Comparison of ENCODE assay signal across 1 cellular context in the genomic region with DNA sequence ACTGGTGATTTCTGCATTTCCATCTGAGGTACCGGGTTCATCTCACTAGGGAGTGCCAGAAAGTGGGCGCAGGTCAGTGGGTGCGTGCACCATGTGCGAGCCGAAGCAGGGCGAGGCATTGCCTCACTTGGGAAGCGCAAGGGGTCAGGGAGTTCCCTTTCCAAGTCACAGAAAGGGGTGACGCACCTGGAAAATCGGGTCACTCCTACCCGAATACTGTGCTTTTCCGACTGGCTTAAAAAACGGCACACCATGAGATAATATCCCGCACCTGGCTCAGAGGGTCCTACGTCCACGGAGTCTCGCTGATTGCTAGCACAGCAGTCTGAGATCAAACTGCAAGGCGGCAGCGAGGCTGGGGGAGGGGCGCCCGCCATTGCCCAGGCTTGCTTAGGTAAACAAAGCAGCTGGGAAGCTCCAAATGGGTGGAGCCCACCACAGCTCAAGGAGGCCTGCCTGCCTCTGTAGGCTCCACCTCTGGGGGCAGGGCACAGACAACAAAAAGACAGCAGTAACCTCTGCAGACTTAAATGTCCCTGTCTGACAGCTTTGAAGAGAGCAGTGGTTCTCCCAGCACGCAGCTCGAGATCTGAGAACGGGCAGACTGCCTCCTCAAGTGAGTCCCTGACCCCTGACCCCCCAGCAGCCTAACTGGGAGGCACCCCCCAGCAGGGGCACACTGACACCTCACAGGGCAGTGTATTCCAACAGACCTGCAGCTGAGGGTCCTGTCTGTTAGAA.
A peak's percentile ranks its signal among the peaks of the same experiment; 100 is the strongest.
TF ChIP-seq lines count a peak whose summit lies in the region.
"Not testable (repeated sequence)": the region's sequence is repeated elsewhere in the genome, so short reads cannot be mapped to it uniquely, and the experiment has no call there.

No MANE protein-coding gene starts in this region.

TF ChIP-seq in HepG2, 621 proteins besides CTCF, POLR2A, EP300 and RAD21 (continues in another document):
- not testable (repeated sequence) for TF ChIP-seq FOXA1, NR2F6 (IDR thresholded peaks at IDR 0.05)
- TF ChIP-seq FOXA1 (CRISPR knock-in tag; IDR thresholded peaks at IDR 0.05) = peak; percentile 92
- TF ChIP-seq SAP130 (CRISPR knock-in tag; IDR thresholded peaks at IDR 0.05; ENCODE audit: low read depth) = peak; percentile 47
- TF ChIP-seq, protein P1, sequence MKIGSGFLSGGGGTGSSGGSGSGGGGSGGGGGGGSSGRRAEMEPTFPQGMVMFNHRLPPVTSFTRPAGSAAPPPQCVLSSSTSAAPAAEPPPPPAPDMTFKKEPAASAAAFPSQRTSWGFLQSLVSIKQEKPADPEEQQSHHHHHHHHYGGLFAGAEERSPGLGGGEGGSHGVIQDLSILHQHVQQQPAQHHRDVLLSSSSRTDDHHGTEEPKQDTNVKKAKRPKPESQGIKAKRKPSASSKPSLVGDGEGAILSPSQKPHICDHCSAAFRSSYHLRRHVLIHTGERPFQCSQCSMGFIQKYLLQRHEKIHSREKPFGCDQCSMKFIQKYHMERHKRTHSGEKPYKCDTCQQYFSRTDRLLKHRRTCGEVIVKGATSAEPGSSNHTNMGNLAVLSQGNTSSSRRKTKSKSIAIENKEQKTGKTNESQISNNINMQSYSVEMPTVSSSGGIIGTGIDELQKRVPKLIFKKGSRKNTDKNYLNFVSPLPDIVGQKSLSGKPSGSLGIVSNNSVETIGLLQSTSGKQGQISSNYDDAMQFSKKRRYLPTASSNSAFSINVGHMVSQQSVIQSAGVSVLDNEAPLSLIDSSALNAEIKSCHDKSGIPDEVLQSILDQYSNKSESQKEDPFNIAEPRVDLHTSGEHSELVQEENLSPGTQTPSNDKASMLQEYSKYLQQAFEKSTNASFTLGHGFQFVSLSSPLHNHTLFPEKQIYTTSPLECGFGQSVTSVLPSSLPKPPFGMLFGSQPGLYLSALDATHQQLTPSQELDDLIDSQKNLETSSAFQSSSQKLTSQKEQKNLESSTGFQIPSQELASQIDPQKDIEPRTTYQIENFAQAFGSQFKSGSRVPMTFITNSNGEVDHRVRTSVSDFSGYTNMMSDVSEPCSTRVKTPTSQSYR (CRISPR knock-in tag; IDR thresholded peaks at IDR 0.05; ENCODE audit: borderline replicate concordance) = peak; percentile 93
- TF ChIP-seq GATAD2A (CRISPR knock-in tag; IDR thresholded peaks at IDR 0.05) = 0 out of 2 replicates have a peak, but pooled peaks have one; percentile 34
- TF ChIP-seq, protein P2, sequence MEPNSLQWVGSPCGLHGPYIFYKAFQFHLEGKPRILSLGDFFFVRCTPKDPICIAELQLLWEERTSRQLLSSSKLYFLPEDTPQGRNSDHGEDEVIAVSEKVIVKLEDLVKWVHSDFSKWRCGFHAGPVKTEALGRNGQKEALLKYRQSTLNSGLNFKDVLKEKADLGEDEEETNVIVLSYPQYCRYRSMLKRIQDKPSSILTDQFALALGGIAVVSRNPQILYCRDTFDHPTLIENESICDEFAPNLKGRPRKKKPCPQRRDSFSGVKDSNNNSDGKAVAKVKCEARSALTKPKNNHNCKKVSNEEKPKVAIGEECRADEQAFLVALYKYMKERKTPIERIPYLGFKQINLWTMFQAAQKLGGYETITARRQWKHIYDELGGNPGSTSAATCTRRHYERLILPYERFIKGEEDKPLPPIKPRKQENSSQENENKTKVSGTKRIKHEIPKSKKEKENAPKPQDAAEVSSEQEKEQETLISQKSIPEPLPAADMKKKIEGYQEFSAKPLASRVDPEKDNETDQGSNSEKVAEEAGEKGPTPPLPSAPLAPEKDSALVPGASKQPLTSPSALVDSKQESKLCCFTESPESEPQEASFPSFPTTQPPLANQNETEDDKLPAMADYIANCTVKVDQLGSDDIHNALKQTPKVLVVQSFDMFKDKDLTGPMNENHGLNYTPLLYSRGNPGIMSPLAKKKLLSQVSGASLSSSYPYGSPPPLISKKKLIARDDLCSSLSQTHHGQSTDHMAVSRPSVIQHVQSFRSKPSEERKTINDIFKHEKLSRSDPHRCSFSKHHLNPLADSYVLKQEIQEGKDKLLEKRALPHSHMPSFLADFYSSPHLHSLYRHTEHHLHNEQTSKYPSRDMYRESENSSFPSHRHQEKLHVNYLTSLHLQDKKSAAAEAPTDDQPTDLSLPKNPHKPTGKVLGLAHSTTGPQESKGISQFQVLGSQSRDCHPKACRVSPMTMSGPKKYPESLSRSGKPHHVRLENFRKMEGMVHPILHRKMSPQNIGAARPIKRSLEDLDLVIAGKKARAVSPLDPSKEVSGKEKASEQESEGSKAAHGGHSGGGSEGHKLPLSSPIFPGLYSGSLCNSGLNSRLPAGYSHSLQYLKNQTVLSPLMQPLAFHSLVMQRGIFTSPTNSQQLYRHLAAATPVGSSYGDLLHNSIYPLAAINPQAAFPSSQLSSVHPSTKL (CRISPR knock-in tag; IDR thresholded peaks at IDR 0.05) = peak; percentile 61
- peak; percentile 52 for TF ChIP-seq NR2F6 (CRISPR knock-in tag; IDR thresholded peaks at IDR 0.05)
- TF ChIP-seq, protein P3, sequence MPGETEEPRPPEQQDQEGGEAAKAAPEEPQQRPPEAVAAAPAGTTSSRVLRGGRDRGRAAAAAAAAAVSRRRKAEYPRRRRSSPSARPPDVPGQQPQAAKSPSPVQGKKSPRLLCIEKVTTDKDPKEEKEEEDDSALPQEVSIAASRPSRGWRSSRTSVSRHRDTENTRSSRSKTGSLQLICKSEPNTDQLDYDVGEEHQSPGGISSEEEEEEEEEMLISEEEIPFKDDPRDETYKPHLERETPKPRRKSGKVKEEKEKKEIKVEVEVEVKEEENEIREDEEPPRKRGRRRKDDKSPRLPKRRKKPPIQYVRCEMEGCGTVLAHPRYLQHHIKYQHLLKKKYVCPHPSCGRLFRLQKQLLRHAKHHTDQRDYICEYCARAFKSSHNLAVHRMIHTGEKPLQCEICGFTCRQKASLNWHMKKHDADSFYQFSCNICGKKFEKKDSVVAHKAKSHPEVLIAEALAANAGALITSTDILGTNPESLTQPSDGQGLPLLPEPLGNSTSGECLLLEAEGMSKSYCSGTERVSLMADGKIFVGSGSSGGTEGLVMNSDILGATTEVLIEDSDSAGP (CRISPR knock-in tag; IDR thresholded peaks at IDR 0.05; ENCODE audit: borderline replicate concordance) = peak; percentile 33; the same call in 1 of the 2 replicates
- peak; percentile 82 for TF ChIP-seq CBX5 (CRISPR knock-in tag; IDR thresholded peaks at IDR 0.05; ENCODE audit: borderline replicate concordance)
- TF ChIP-seq YY1 (IDR thresholded peaks at IDR 0.05; ENCODE audit: insufficient read depth, insufficient replicate concordance, low read depth, low read length) = peak; percentile 68
- TF ChIP-seq, protein P4, sequence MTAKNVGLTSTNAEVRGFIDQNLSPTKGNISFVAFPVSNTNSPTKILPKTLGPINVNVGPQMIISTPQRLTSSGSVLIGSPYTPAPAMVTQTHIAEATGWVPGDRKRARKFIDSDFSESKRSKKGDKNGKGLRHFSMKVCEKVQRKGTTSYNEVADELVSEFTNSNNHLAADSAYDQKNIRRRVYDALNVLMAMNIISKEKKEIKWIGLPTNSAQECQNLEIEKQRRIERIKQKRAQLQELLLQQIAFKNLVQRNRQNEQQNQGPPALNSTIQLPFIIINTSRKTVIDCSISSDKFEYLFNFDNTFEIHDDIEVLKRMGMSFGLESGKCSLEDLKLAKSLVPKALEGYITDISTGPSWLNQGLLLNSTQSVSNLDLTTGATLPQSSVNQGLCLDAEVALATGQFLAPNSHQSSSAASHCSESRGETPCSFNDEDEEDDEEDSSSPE (CRISPR knock-in tag; IDR thresholded peaks at IDR 0.05) = 0 out of 2 replicates have a peak, but pooled peaks have one; percentile 38
- TF ChIP-seq GATAD1 (CRISPR knock-in tag; IDR thresholded peaks at IDR 0.05) = peak; percentile 46; the same call in 1 of the 2 replicates
- TF ChIP-seq ZBTB7B (CRISPR knock-in tag; IDR thresholded peaks at IDR 0.05) = 0 out of 2 replicates have a peak, but pooled peaks have one; percentile 36
- peak; percentile 45; the same call in 1 of the 2 replicates for TF ChIP-seq MED1 (CRISPR knock-in tag; IDR thresholded peaks at IDR 0.05)
- TF ChIP-seq MIER3 (CRISPR knock-in tag; IDR thresholded peaks at IDR 0.05; ENCODE audit: borderline replicate concordance) = peak; percentile 55; the same call in 1 of the 2 replicates
- TF ChIP-seq, protein P5, sequence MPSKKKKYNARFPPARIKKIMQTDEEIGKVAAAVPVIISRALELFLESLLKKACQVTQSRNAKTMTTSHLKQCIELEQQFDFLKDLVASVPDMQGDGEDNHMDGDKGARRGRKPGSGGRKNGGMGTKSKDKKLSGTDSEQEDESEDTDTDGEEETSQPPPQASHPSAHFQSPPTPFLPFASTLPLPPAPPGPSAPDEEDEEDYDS (CRISPR knock-in tag; IDR thresholded peaks at IDR 0.05) = 0 out of 2 replicates have a peak, but pooled peaks have one; percentile 38
- TF ChIP-seq ZNF331 (CRISPR knock-in tag; IDR thresholded peaks at IDR 0.05) = 0 out of 2 replicates have a peak, but pooled peaks have one; percentile 29
- TF ChIP-seq, protein P6, sequence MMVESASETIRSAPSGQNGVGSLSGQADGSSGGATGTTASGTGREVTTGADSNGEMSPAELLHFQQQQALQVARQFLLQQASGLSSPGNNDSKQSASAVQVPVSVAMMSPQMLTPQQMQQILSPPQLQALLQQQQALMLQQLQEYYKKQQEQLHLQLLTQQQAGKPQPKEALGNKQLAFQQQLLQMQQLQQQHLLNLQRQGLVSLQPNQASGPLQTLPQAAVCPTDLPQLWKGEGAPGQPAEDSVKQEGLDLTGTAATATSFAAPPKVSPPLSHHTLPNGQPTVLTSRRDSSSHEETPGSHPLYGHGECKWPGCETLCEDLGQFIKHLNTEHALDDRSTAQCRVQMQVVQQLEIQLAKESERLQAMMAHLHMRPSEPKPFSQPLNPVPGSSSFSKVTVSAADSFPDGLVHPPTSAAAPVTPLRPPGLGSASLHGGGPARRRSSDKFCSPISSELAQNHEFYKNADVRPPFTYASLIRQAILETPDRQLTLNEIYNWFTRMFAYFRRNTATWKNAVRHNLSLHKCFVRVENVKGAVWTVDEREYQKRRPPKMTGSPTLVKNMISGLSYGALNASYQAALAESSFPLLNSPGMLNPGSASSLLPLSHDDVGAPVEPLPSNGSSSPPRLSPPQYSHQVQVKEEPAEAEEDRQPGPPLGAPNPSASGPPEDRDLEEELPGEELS (CRISPR knock-in tag; IDR thresholded peaks at IDR 0.05) = peak; percentile 61
- TF ChIP-seq, protein P7, sequence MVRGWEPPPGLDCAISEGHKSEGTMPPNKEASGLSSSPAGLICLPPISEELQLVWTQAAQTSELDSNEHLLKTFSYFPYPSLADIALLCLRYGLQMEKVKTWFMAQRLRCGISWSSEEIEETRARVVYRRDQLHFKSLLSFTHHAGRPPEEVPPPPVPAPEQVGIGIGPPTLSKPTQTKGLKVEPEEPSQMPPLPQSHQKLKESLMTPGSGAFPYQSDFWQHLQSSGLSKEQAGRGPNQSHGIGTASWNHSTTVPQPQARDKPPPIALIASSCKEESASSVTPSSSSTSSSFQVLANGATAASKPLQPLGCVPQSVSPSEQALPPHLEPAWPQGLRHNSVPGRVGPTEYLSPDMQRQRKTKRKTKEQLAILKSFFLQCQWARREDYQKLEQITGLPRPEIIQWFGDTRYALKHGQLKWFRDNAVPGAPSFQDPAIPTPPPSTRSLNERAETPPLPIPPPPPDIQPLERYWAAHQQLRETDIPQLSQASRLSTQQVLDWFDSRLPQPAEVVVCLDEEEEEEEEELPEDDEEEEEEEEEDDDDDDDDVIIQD (CRISPR knock-in tag; IDR thresholded peaks at IDR 0.05; ENCODE audit: low read depth) = 0 out of 2 replicates have a peak, but pooled peaks have one; percentile 25
- TF ChIP-seq, protein P8, sequence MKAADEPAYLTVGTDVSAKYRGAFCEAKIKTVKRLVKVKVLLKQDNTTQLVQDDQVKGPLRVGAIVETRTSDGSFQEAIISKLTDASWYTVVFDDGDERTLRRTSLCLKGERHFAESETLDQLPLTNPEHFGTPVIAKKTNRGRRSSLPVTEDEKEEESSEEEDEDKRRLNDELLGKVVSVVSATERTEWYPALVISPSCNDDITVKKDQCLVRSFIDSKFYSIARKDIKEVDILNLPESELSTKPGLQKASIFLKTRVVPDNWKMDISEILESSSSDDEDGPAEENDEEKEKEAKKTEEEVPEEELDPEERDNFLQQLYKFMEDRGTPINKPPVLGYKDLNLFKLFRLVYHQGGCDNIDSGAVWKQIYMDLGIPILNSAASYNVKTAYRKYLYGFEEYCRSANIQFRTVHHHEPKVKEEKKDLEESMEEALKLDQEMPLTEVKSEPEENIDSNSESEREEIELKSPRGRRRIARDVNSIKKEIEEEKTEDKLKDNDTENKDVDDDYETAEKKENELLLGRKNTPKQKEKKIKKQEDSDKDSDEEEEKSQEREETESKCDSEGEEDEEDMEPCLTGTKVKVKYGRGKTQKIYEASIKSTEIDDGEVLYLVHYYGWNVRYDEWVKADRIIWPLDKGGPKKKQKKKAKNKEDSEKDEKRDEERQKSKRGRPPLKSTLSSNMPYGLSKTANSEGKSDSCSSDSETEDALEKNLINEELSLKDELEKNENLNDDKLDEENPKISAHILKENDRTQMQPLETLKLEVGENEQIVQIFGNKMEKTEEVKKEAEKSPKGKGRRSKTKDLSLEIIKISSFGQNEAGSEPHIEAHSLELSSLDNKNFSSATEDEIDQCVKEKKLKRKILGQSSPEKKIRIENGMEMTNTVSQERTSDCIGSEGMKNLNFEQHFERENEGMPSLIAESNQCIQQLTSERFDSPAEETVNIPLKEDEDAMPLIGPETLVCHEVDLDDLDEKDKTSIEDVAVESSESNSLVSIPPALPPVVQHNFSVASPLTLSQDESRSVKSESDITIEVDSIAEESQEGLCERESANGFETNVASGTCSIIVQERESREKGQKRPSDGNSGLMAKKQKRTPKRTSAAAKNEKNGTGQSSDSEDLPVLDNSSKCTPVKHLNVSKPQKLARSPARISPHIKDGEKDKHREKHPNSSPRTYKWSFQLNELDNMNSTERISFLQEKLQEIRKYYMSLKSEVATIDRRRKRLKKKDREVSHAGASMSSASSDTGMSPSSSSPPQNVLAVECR (CRISPR knock-in tag; IDR thresholded peaks at IDR 0.05; ENCODE audit: borderline replicate concordance) = peak; percentile 36; the same call in 1 of the 2 replicates
- TF ChIP-seq NFKB2 (CRISPR knock-in tag; IDR thresholded peaks at IDR 0.05; ENCODE audit: borderline replicate concordance) = peak; percentile 54; the same call in 1 of the 2 replicates
- TF ChIP-seq, protein P9, sequence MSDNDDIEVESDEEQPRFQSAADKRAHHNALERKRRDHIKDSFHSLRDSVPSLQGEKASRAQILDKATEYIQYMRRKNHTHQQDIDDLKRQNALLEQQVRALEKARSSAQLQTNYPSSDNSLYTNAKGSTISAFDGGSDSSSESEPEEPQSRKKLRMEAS (IDR thresholded peaks at IDR 0.05) = peak; percentile 32; the same call in 1 of the 2 replicates
- 0 out of 2 replicates have a peak, but pooled peaks have one; percentile 16 for TF ChIP-seq ISL2 (CRISPR knock-in tag; IDR thresholded peaks at IDR 0.05)
- 0 out of 2 replicates have a peak, but pooled peaks have one; percentile 44 for TF ChIP-seq ZC3H4 (CRISPR knock-in tag; IDR thresholded peaks at IDR 0.05; ENCODE audit: borderline replicate concordance)
- TF ChIP-seq HNF4A (CRISPR knock-in tag; IDR thresholded peaks at IDR 0.05) = peak; percentile 7; the same call in 1 of the 2 replicates
